ENCODE assay signal across 11 cellular contexts in the genomic region with DNA sequence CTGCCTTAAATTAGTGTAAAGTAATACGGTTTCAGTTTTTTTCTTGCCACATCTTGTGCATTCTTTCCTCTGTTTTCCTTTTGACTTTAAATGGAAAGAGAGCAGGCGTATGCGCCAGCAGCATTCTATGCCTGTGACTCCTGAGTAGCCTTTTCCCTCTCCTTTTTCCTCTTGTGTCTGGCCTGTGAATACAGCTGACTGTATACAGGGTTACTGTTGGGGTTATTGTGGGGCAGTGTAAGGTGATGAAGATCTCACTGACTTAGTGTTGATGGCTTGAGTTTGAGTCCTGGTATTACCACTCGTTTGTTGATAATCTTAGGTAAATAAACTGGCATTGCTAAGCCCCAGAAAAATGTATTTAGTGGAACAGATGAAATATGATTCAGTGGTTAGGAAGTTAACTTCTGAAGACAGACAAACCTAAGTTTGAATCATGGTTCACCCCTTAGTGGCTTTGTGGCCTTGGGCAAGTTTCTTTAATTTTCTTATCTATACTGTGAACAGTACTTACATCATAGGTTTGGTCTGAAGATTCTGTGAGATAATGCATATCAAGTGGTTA.
DNase-seq lines count a peak whose midpoint lies in the region; ATAC-seq, FAIRE-seq and TF ChIP-seq lines count a peak whose summit lies in the region.
"Had no signal": no experiment of that assay in that cellular context is flagged by ENCODE, and none has a peak within 500 bp of the region (broad histone marks: within the 10 kb centered on the region; RNA-seq: fewer than 3 reads in every experiment).

No MANE protein-coding gene starts in this region.

- no peak for FAIRE-seq in urothelium cell line (lab: Jason Lieb, UNC)

- H3K4me1 ChIP-seq in breast epithelium: no peaks in the 10 kb centered on the region

- peak; percentile 90 for ATAC-seq in activated T-helper 17 cell treated with anti-CD3 and anti-CD28 coated beads, Interleukin-2, amount 50 U/mL, for 72 hours (replicated peaks)
- no peak for ATAC-seq in HG03378 (IDR thresholded peaks at IDR 0.05; ENCODE audit: unreplicated experiment)
- ATAC-seq: T-cell had no signal

- no peaks in the 10 kb centered on the region for H3K9me3 Mint-ChIP-seq in MCF 10A (ENCODE audit: unreplicated experiment)
- peaks cover 1% of the 10 kb centered on the region for H3K9me3 Mint-ChIP-seq in activated T-helper 17 cell treated with anti-CD3 and anti-CD28 coated beads, Interleukin-2, amount 50 U/mL, for 72 hours
- peaks cover 13% of the 10 kb centered on the region for H3K9me3 Mint-ChIP-seq in glutamatergic neuron (ENCODE audit: unreplicated experiment)

- peak; percentile 50 for DNase-seq in MCF 10A (ENCODE audit: unreplicated experiment)
- no peak for DNase-seq in breast epithelium (ENCODE audit: low spot score in 2 of 2)
- DNase-seq in glutamatergic neuron: no peak
- peak; percentile 22 for DNase-seq in urothelium cell line (ENCODE audit: low spot score)
- DNase-seq in GOT3 (lab: John Stamatoyannopoulos, UW): no peak
- DNase-seq in NCI-H1048 (lab: John Stamatoyannopoulos, UW): no peak
- DNase-seq: CD4-positive, CD25-positive, alpha-beta regulatory T cell; sigmoid colon had no signal

- POLR2A ChIA-PET in MCF 10A (lab: Yijun Ruan, JAX): no interaction called here

- CTCF ChIA-PET in MCF 10A (lab: Yijun Ruan, JAX): interaction anchor here (0.6 to 1.8 kb wide), 4 partner anchors 15 to 330 kb away, joined by 3 to 6 read pairs (median 6); no protein-coding TSS in a partner anchor

- BruUV-seq in MCF 10A (replicated peaks; lab: Mats Ljungman, UMichigan): no TSS peak

- no peak for TF ChIP-seq POLR2A in breast epithelium (IDR thresholded peaks at IDR 0.05)

- no peak overlapping the region for H3K4me3 ChIP-seq in breast epithelium
- H3K4me3 ChIP-seq: sigmoid colon had no signal

- intact Hi-C loops in MCF 10A (cut with micrococcal nuclease): loop anchor here (5.0 kb wide), 2 partner anchors 228 to 303 kb away; a partner anchor contains a TSS
- intact Hi-C loops in breast epithelium (cut with DNase I; ENCODE audit: low total_unique reads): no loop called here

- H3K27ac ChIP-seq in breast epithelium: no peak overlapping the region
- H3K27ac ChIP-seq: sigmoid colon had no signal

- H3K4me1 Mint-ChIP-seq in MCF 10A (ENCODE audit: insufficient read depth, unreplicated experiment) (peaks cover 10% of the 10 kb centered on the region), glutamatergic neuron (ENCODE audit: low read depth, unreplicated experiment) (peaks cover 57% of the 10 kb centered on the region)
- H3K4me1 Mint-ChIP-seq in activated T-helper 17 cell treated with anti-CD3 and anti-CD28 coated beads, Interleukin-2, amount 50 U/mL, for 72 hours: no peaks in the 10 kb centered on the region

- no peaks in the 10 kb centered on the region for H3K36me3 ChIP-seq in breast epithelium

- H3K27me3 Mint-ChIP-seq in MCF 10A (ENCODE audit: insufficient read depth, unreplicated experiment): no peaks in the 10 kb centered on the region
- no peaks in the 10 kb centered on the region for H3K27me3 Mint-ChIP-seq in activated T-helper 17 cell treated with anti-CD3 and anti-CD28 coated beads, Interleukin-2, amount 50 U/mL, for 72 hours
- peaks cover 14% of the 10 kb centered on the region for H3K27me3 Mint-ChIP-seq in glutamatergic neuron (ENCODE audit: unreplicated experiment)
- H3K27me3 Mint-ChIP-seq: CD4-positive, CD25-positive, alpha-beta regulatory T cell; T-cell had no signal

- no peaks in the 10 kb centered on the region for H3K27me3 ChIP-seq in breast epithelium
- H3K27me3 ChIP-seq: sigmoid colon had no signal

- peak overlapping the region; percentile 61 for H3K27ac Mint-ChIP-seq in MCF 10A (ENCODE audit: low read depth, unreplicated experiment)
- H3K27ac Mint-ChIP-seq in activated T-helper 17 cell treated with anti-CD3 and anti-CD28 coated beads, Interleukin-2, amount 50 U/mL, for 72 hours: no peak overlapping the region
- peak overlapping the region; percentile 81 for H3K27ac Mint-ChIP-seq in glutamatergic neuron (ENCODE audit: unreplicated experiment)
- H3K27ac Mint-ChIP-seq: CD4-positive, CD25-positive, alpha-beta regulatory T cell; T-cell had no signal

- TF ChIP-seq CTCF in MCF 10A (IDR thresholded peaks at IDR 0.05; ENCODE audit: unreplicated experiment) (no peak), breast epithelium (IDR thresholded peaks at IDR 0.05) (no peak), glutamatergic neuron (IDR thresholded peaks at IDR 0.05; ENCODE audit: partially characterized antibody, unreplicated experiment) (no peak)

- H3K36me3 Mint-ChIP-seq in MCF 10A (ENCODE audit: insufficient read depth, unreplicated experiment) (peaks cover 5% of the 10 kb centered on the region), glutamatergic neuron (ENCODE audit: unreplicated experiment) (peaks cover 9% of the 10 kb centered on the region)
- H3K36me3 Mint-ChIP-seq in activated T-helper 17 cell treated with anti-CD3 and anti-CD28 coated beads, Interleukin-2, amount 50 U/mL, for 72 hours (ENCODE audit: low read depth): peaks cover 71% of the 10 kb centered on the region

- no peaks in the 10 kb centered on the region for H3K9me3 ChIP-seq in breast epithelium
- H3K9me3 ChIP-seq: sigmoid colon had no signal

- H3K4me3 Mint-ChIP-seq in MCF 10A (ENCODE audit: unreplicated experiment) (no peak overlapping the region), glutamatergic neuron (ENCODE audit: unreplicated experiment) (no peak overlapping the region)
- H3K4me3 Mint-ChIP-seq in activated T-helper 17 cell treated with anti-CD3 and anti-CD28 coated beads, Interleukin-2, amount 50 U/mL, for 72 hours: peak overlapping the region; percentile 8
- H3K4me3 Mint-ChIP-seq: CD4-positive, CD25-positive, alpha-beta regulatory T cell; T-cell had no signal

Comparison
In these comparisons a context has a peak if more than half of its experiments do, and no peak if none do; other contexts are left out.
1. DNase-seq: peak in MCF 10A (single experiment) and urothelium cell line (single experiment); none in breast epithelium (0 of 2), glutamatergic neuron (single experiment), GOT3 (single experiment) and NCI-H1048 (single experiment).